ENCODE assay signal across 8 cellular contexts in the genomic region with DNA sequence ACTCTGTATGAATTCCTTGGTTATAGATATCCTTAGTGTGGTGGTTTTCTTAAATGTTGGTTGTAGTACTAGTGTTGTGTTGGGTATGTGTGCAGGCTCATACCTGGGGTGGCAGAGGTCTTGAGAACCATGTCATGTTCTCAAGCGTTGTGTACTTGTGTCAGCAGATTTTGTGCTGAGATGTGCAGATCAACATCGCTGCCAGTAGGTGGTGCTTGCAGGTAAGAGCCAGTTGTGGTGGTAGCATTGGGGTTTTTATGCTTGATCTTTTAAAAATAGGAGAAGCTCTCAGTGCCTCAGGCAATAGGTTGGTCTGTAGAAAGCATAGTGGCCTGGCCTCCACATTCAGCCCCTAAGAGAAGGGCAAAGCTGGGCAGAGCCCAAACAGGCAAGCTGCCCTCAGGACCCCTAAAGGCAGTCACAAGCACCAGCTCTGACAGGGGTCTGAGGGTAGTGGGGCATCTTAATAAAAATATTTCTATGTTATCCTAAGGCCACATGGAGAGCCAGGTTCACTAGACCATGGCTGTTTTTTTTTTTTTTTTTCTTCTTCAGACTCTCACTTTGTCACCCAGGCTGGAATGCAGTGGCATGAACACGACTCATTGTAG.
DNase-seq lines count a peak whose midpoint lies in the region; ATAC-seq and TF ChIP-seq lines count a peak whose summit lies in the region.

No MANE protein-coding gene starts in this region.

- ATAC-seq in left cardiac atrium (no peak), right lobe of liver (peak; percentile 65 to 79 (median 73)), HG03175 (IDR thresholded peaks at IDR 0.05; ENCODE audit: unreplicated experiment) (no peak)

- intact Hi-C loops in left cardiac atrium (cut with DNase I) (no loop called here), right lobe of liver (cut with DNase I) (no loop called here)

- H3K9me3 ChIP-seq in cardiac muscle cell (ENCODE audit: low read depth) (no peaks in the 10 kb centered on the region), right lobe of liver (no peaks in the 10 kb centered on the region), Peyer's patch (no peaks in the 10 kb centered on the region)

- POLR2A ChIA-PET in HEK293T (lab: Yijun Ruan, JAX): no interaction called here

- H3K4me3 ChIP-seq in cardiac muscle cell: no peak overlapping the region
- H3K4me3 ChIP-seq in right lobe of liver: no peak overlapping the region
- H3K4me3 ChIP-seq in Peyer's patch: no peak overlapping the region

- 36% methylated on average over 3 of the region's 3 CpGs for WGBS in right lobe of liver (ENCODE audit: insufficient coverage, low coverage, low lambda C conversion rate, missing lambda C conversion rate)

- H3K27me3 ChIP-seq in cardiac muscle cell (no peaks in the 10 kb centered on the region), right lobe of liver (no peaks in the 10 kb centered on the region), Peyer's patch (no peaks in the 10 kb centered on the region)

- TF ChIP-seq POLR2A in right lobe of liver (IDR thresholded peaks at IDR 0.05) (no peak), Peyer's patch (IDR thresholded peaks at IDR 0.05) (no peak)

- peak; percentile 60 to 63 for DNase-seq in cardiac muscle cell (ENCODE audit: low read depth in 1 of 2, low spot score in 1 of 2)
- no peak for DNase-seq in left cardiac atrium
- peak; percentile 47 for DNase-seq in HEK293T (ENCODE audit: extremely low spot score)
- DNase-seq in NCI-H1694 treated with DMSO at 0.1 percent for 48 hours (lab: John Stamatoyannopoulos, UW): peak; percentile 69
- peak; percentile 54 for DNase-seq in astrocyte of the hippocampus (ENCODE audit: low read depth, low spot score)
- peak in 2 of 3 donors; percentile 27 to 50 for DNase-seq in right lobe of liver
- DNase-seq in Peyer's patch: no peak

- H3K36me3 ChIP-seq in cardiac muscle cell (no peaks in the 10 kb centered on the region), right lobe of liver (no peaks in the 10 kb centered on the region), Peyer's patch (no peaks in the 10 kb centered on the region)

- CTCF ChIA-PET in HEK293T (lab: Yijun Ruan, JAX): interaction anchor here (0.6 to 1.2 kb wide), 8 partner anchors 9 to 571 kb away, joined by 3 to 6 read pairs (median 4); no protein-coding TSS in a partner anchor

- H3K27ac ChIP-seq in cardiac muscle cell (no peak overlapping the region), right lobe of liver (no peak overlapping the region), Peyer's patch (no peak overlapping the region)

- H3K4me1 ChIP-seq in cardiac muscle cell (ENCODE audit: low read depth) (no peaks in the 10 kb centered on the region), right lobe of liver (no peaks in the 10 kb centered on the region), Peyer's patch (no peaks in the 10 kb centered on the region)

- TF ChIP-seq CTCF in cardiac muscle cell (IDR thresholded peaks at IDR 0.05; ENCODE audit: low read depth, low read length) (peak; percentile 77), right lobe of liver (IDR thresholded peaks at IDR 0.05) (peak; percentile 47 to 65 (median 51)), Peyer's patch (IDR thresholded peaks at IDR 0.05) (peak in 3 of 6 experiments; percentile 22 to 34 (median 28))

TF ChIP-seq in HEK293T, 16 proteins besides CTCF, POLR2A, EP300 and RAD21:
- TF ChIP-seq ZNF384 (IDR thresholded peaks at IDR 0.05): no peak
- TF ChIP-seq CTBP1 (IDR thresholded peaks at IDR 0.05; ENCODE audit: borderline replicate concordance): no peak
- TF ChIP-seq ARNT (IDR thresholded peaks at IDR 0.05): no peak
- TF ChIP-seq, protein P1, sequence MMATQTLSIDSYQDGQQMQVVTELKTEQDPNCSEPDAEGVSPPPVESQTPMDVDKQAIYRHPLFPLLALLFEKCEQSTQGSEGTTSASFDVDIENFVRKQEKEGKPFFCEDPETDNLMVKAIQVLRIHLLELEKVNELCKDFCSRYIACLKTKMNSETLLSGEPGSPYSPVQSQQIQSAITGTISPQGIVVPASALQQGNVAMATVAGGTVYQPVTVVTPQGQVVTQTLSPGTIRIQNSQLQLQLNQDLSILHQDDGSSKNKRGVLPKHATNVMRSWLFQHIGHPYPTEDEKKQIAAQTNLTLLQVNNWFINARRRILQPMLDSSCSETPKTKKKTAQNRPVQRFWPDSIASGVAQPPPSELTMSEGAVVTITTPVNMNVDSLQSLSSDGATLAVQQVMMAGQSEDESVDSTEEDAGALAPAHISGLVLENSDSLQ (IDR thresholded peaks at IDR 0.05): no peak
- TF ChIP-seq ELF4 (IDR thresholded peaks at IDR 0.05): no peak
- TF ChIP-seq L3MBTL2 (conservative IDR thresholded peaks at IDR 0.05): no peak
- TF ChIP-seq NFRKB (IDR thresholded peaks at IDR 0.05): no peak
- TF ChIP-seq FOXM1 (IDR thresholded peaks at IDR 0.05; ENCODE audit: borderline replicate concordance): no peak
- TF ChIP-seq TARDBP (IDR thresholded peaks at IDR 0.05): no peak
- TF ChIP-seq SP1 (IDR thresholded peaks at IDR 0.05): no peak
- TF ChIP-seq FOXA1 (IDR thresholded peaks at IDR 0.05): no peak
- no peak for TF ChIP-seq LEF1 (IDR thresholded peaks at IDR 0.05; ENCODE audit: borderline replicate concordance)
- no peak for TF ChIP-seq BHLHE40 (IDR thresholded peaks at IDR 0.05; ENCODE audit: borderline replicate concordance)
- no peak for TF ChIP-seq HDGF (IDR thresholded peaks at IDR 0.05; ENCODE audit: borderline replicate concordance)
- no peak for TF ChIP-seq FOXK2 (IDR thresholded peaks at IDR 0.05)
- no peak for TF ChIP-seq SUZ12 (IDR thresholded peaks at IDR 0.05)

Comparison
In these comparisons a context has a peak if more than half of its experiments do, and no peak if none do; other contexts are left out.
1. DNase-seq: peak in cardiac muscle cell (2 of 2), HEK293T (single experiment), NCI-H1694 treated with DMSO at 0.1 percent for 48 hours (single experiment), astrocyte of the hippocampus (single experiment) and right lobe of liver (2 of 3); none in left cardiac atrium (single experiment) and Peyer's patch (0 of 3).
2. ATAC-seq: peak in right lobe of liver (4 of 4); none in left cardiac atrium (0 of 2) and HG03175 (single experiment).